In genomic region chr11:34978236-34979191, GRCh38 we compare ENCODE assay signal across 13 cellular contexts.
A peak's percentile ranks its signal among the peaks of the same experiment; 100 is the strongest.
DNase-seq lines count a peak whose midpoint lies in the region; ATAC-seq, FAIRE-seq and TF ChIP-seq lines count a peak whose summit lies in the region.
"Had no signal": no experiment of that assay in that cellular context is flagged by ENCODE, and none has a peak within 500 bp of the region (broad histone marks: within the 10 kb centered on the region; RNA-seq: fewer than 3 reads in every experiment).

No MANE protein-coding gene starts in this region.

- H3K9me3 ChIP-seq in AG04450 (ENCODE audit: control insufficient read depth, insufficient read depth, low read length), result no peaks in the 10 kb centered on the region
- no peaks in the 10 kb centered on the region for H3K9me3 ChIP-seq in HUES6 (ENCODE audit: control insufficient read depth, insufficient read depth, low read depth, low read length)
- H3K9me3 ChIP-seq: upper lobe of left lung had no signal

- POLR2A ChIA-PET in AG04450 (lab: Yijun Ruan, JAX), result interaction anchor here (0.6 to 1.5 kb wide), 4 partner anchors 161 to 412 kb away, joined by 3 to 15 read pairs (median 3); partner anchors contain the start of gene CD44

- peak; percentile 50 for FAIRE-seq in bronchial epithelial cell (lab: Jason Lieb, UNC)

- no peak overlapping the region for H3K9ac ChIP-seq in HUES6 (ENCODE audit: low read length)
- H3K9ac ChIP-seq: BLaER1 treated with 17β-estradiol and CSF1 and Interleukin-3, amounts not matched to agents 10 nM and 100 nM had no signal

- no peak for DNase-seq in AG04450 (ENCODE audit: low read depth, low spot score)
- no peak for DNase-seq in bronchial epithelial cell (ENCODE audit: low read depth)
- peak; percentile 14 for DNase-seq in myocyte (ENCODE audit: low read depth)
- DNase-seq in DMS153 (lab: John Stamatoyannopoulos, UW), result no peak
- DNase-seq in SIG-M5 (lab: John Stamatoyannopoulos, UW), result no peak
- DNase-seq: activated CD4-positive, CD25-positive, alpha-beta regulatory T cell; cortex of kidney; stimulated activated CD4-positive, alpha-beta T cell treated with anti-CD3 and anti-CD28 coated beads, Interleukin-1b, Interleukin-23, amount 100 ng/mL, for 48 hours; upper lobe of left lung had no signal

- H3K36me3 ChIP-seq in HUES6 (ENCODE audit: control insufficient read depth, insufficient read depth, low read length) (peaks cover 25% of the 10 kb centered on the region), bronchial epithelial cell (ENCODE audit: control insufficient read depth, insufficient read depth, low read length) (peaks cover 2% of the 10 kb centered on the region)

- peaks cover 19% of the 10 kb centered on the region for H3K4me1 ChIP-seq in HUES6 (ENCODE audit: control insufficient read depth, insufficient read depth, low read length)

- no peak for TF ChIP-seq CTCF in AG04450 (IDR thresholded peaks at IDR 0.05; ENCODE audit: low read depth, low read length)
- no peak for TF ChIP-seq CTCF in bronchial epithelial cell (IDR thresholded peaks at IDR 0.05; ENCODE audit: insufficient read depth, low read length, severe bottlenecking)

- CTCF ChIA-PET in AG04450 (lab: Charles Lee), result interaction anchor here (0.6 to 1.5 kb wide), 3 partner anchors 327 to 440 kb away, joined by 3 to 4 read pairs (median 3); no protein-coding TSS in a partner anchor

- H3K4me3 ChIP-seq in AG04450 (ENCODE audit: low read depth, low read length), result no peak overlapping the region
- H3K4me3 ChIP-seq in HUES6 (ENCODE audit: low read depth, low read length), result no peak overlapping the region
- no peak overlapping the region for H3K4me3 ChIP-seq in bronchial epithelial cell (ENCODE audit: low read depth, low read length)
- H3K4me3 ChIP-seq: BLaER1 treated with 17β-estradiol and CSF1 and Interleukin-3, amounts not matched to agents 10 nM and 100 nM; upper lobe of left lung had no signal

- ATAC-seq in HG03565 (IDR thresholded peaks at IDR 0.05; ENCODE audit: unreplicated experiment), result no peak
- ATAC-seq in HG02840 (IDR thresholded peaks at IDR 0.05; ENCODE audit: low FRiP score, unreplicated experiment), result no peak

- no peaks in the 10 kb centered on the region for H3K27me3 ChIP-seq in AG04450 (ENCODE audit: control insufficient read depth, insufficient read depth, low read length)
- no peaks in the 10 kb centered on the region for H3K27me3 ChIP-seq in HUES6 (ENCODE audit: control insufficient read depth, insufficient read depth, low read length)
- no peaks in the 10 kb centered on the region for H3K27me3 ChIP-seq in bronchial epithelial cell (ENCODE audit: control insufficient read depth, insufficient read depth, low read length)
- H3K27me3 ChIP-seq: BLaER1 treated with 17β-estradiol and CSF1 and Interleukin-3, amounts not matched to agents 10 nM and 100 nM; upper lobe of left lung had no signal

- H3K27ac ChIP-seq in AG04450 (ENCODE audit: low read depth, low read length) (peak overlapping the region; percentile 66), HUES6 (ENCODE audit: low read depth, low read length) (peak overlapping the region; percentile 71; the same call in 1 of the 2 replicates)
- H3K27ac ChIP-seq: upper lobe of left lung had no signal
